12 cellular contexts compared by ENCODE assay signal in genomic region chr10:26780106-26780792, GRCh38.
DNase-seq lines count a peak whose midpoint lies in the region; ATAC-seq, FAIRE-seq and TF ChIP-seq lines count a peak whose summit lies in the region.
"Had no signal": no experiment of that assay in that cellular context is flagged by ENCODE, and none has a peak within 500 bp of the region (broad histone marks: within the 10 kb centered on the region; RNA-seq: fewer than 3 reads in every experiment).

No MANE protein-coding gene starts in this region.

- H3K4me3 ChIP-seq in astrocyte (ENCODE audit: insufficient read depth, low read depth, low read length) (no peak overlapping the region), pancreas (no peak overlapping the region), brain microvascular endothelial cell (ENCODE audit: low read depth, low read length) (no peak overlapping the region)
- H3K4me3 ChIP-seq: SJCRH30 had no signal

- H3K27me3 ChIP-seq in astrocyte (ENCODE audit: insufficient read depth, low read length) (no peaks in the 10 kb centered on the region), pancreas (no peaks in the 10 kb centered on the region), brain microvascular endothelial cell (replicated peaks) (no peaks in the 10 kb centered on the region)
- H3K27me3 ChIP-seq: SJCRH30 had no signal

- no peaks in the 10 kb centered on the region for H3K9me3 Mint-ChIP-seq in astrocyte (ENCODE audit: unreplicated experiment)
- no peaks in the 10 kb centered on the region for H3K9me3 Mint-ChIP-seq in osteocyte (ENCODE audit: unreplicated experiment)
- H3K9me3 Mint-ChIP-seq: brain had no signal

- FAIRE-seq in astrocyte (lab: Jason Lieb, UNC) = no peak
- no peak for FAIRE-seq in pancreas (lab: Jason Lieb, UNC)

- H3K4me3 Mint-ChIP-seq in astrocyte (ENCODE audit: unreplicated experiment) (no peak overlapping the region), osteocyte (ENCODE audit: unreplicated experiment) (no peak overlapping the region)
- H3K4me3 Mint-ChIP-seq: brain had no signal

- in situ Hi-C loops in brain microvascular endothelial cell (cut with HindIII; ENCODE audit: low pct_ligation_motif_present, low sequenced_read_pairs) = no loop called here

- H3K27ac ChIP-seq in astrocyte (ENCODE audit: low read depth, low read length) (peak overlapping the region; percentile 98), pancreas (no peak overlapping the region), brain microvascular endothelial cell (no peak overlapping the region)
- H3K27ac ChIP-seq: SJCRH30 had no signal

- peaks cover 2% of the 10 kb centered on the region for H3K36me3 Mint-ChIP-seq in astrocyte (ENCODE audit: low read depth, unreplicated experiment)
- H3K36me3 Mint-ChIP-seq in osteocyte (ENCODE audit: unreplicated experiment) = no peaks in the 10 kb centered on the region
- H3K36me3 Mint-ChIP-seq: brain had no signal

- H3K36me3 ChIP-seq in astrocyte (ENCODE audit: insufficient read depth, low read length) (no peaks in the 10 kb centered on the region), pancreas (no peaks in the 10 kb centered on the region), brain microvascular endothelial cell (replicated peaks) (no peaks in the 10 kb centered on the region)
- H3K36me3 ChIP-seq: SJCRH30 had no signal

- ATAC-seq in GM19395 (IDR thresholded peaks at IDR 0.05; ENCODE audit: unreplicated experiment) = peak; percentile 52
- ATAC-seq in HG02870 (IDR thresholded peaks at IDR 0.05; ENCODE audit: unreplicated experiment) = peak; percentile 26
- ATAC-seq in pancreas = no peak

- H3K4me1 Mint-ChIP-seq in astrocyte (ENCODE audit: low read depth, unreplicated experiment) (peaks cover 37% of the 10 kb centered on the region), osteocyte (ENCODE audit: unreplicated experiment) (peaks cover 17% of the 10 kb centered on the region)

- H2AFZ ChIP-seq in astrocyte (ENCODE audit: low read depth, low read length) = no peak overlapping the region

- peak overlapping the region; percentile 32 for H3K9ac ChIP-seq in astrocyte (ENCODE audit: low read length)

- H3K9me3 ChIP-seq in astrocyte (ENCODE audit: insufficient read depth, low read depth, low read length) (no peaks in the 10 kb centered on the region), pancreas (no peaks in the 10 kb centered on the region)
- H3K9me3 ChIP-seq: SJCRH30 had no signal

- intact Hi-C loops in pancreas (cut with DNase I) = no loop called here

- H3K4me1 ChIP-seq in astrocyte (ENCODE audit: insufficient read depth, low read length) (peaks cover 22% of the 10 kb centered on the region), pancreas (peaks cover 0 to 7% (median 6%) of the 10 kb centered on the region in 3 donors)
- H3K4me1 ChIP-seq: SJCRH30 had no signal

- peaks cover 92% of the 10 kb centered on the region for H3K79me2 ChIP-seq in astrocyte (ENCODE audit: insufficient read depth, low read length)

- H3K4me2 ChIP-seq in astrocyte (ENCODE audit: low read length) = peak overlapping the region; percentile 74

- WGBS in pancreas, 2 donors = 97% methylated on average over 8 of the region's 8 CpGs

- no peaks in the 10 kb centered on the region for H3K27me3 Mint-ChIP-seq in astrocyte (ENCODE audit: low read depth, unreplicated experiment)
- no peaks in the 10 kb centered on the region for H3K27me3 Mint-ChIP-seq in osteocyte (ENCODE audit: unreplicated experiment)
- H3K27me3 Mint-ChIP-seq: brain had no signal

- DNase-seq in astrocyte (ENCODE audit: low read depth) (no peak), osteocyte (ENCODE audit: extremely low spot score, unreplicated experiment) (no peak), pancreas (no peak), brain microvascular endothelial cell (no peak)
- DNase-seq in stimulated activated naive CD4-positive, alpha-beta T cell treated with Interleukin-2 at 50 U/mL for 16 hours (lab: John Stamatoyannopoulos, UW) = no peak
- DNase-seq: GDM1; NCI-H1930; stimulated activated CD4-positive, alpha-beta T cell treated with anti-CD3 and anti-CD28 coated beads, Interleukin-15, amount 100 ng/mL, for 24 hours had no signal

- peaks cover 46% of the 10 kb centered on the region for H4K20me1 ChIP-seq in astrocyte (ENCODE audit: insufficient read depth, low read length)

- TF ChIP-seq CTCF in astrocyte (IDR thresholded peaks at IDR 0.05; ENCODE audit: insufficient read depth, low read depth, low read length) = no peak
- TF ChIP-seq CTCF in osteocyte (IDR thresholded peaks at IDR 0.05) = no peak
- TF ChIP-seq CTCF in pancreas (IDR thresholded peaks at IDR 0.05) = no peak
- no peak for TF ChIP-seq CTCF in brain microvascular endothelial cell (IDR thresholded peaks at IDR 0.05; ENCODE audit: low read depth, low read length, missing control alignments)

- peak overlapping the region; percentile 97 for H3K27ac Mint-ChIP-seq in astrocyte (ENCODE audit: unreplicated experiment)
- peak overlapping the region; percentile 17 for H3K27ac Mint-ChIP-seq in osteocyte (ENCODE audit: unreplicated experiment)

Comparison
In these comparisons a context has a peak if more than half of its experiments do, and no peak if none do; other contexts are left out.
1. ATAC-seq: peak in GM19395 (single experiment) and HG02870 (single experiment); none in pancreas (0 of 4).